In genomic region chr9:121074370-121075250, GRCh38 we compare ENCODE assay signal across 8 cellular contexts. TPM values are rescaled to one million over a fixed set of nuclear protein-coding genes. Genes with fewer than 3 reads are reported as not detected.
DNase-seq lines count a peak whose midpoint lies in the region; ATAC-seq, FAIRE-seq and TF ChIP-seq lines count a peak whose summit lies in the region.

CNTRL (plus strand) TSS chr9:121074955; CDS start chr9:121088327, 13,372 bp downstream.

- no peaks in the 10 kb centered on the region for H3K79me2 ChIP-seq in astrocyte (ENCODE audit: insufficient read depth, low read length)

- H3K27ac ChIP-seq in astrocyte (ENCODE audit: low read depth, low read length) (peak within 1 kb of the TSS; percentile 93), aorta (ENCODE audit: low read depth in 1 of 2, low read length in 2 of 2) (peak within 1 kb of the TSS in 1 of 2 donors; percentile 79)

- peak within 1 kb of the TSS; percentile 92 for H3K9ac ChIP-seq in astrocyte (ENCODE audit: low read length)

- peaks cover 14% of the 10 kb centered on the region for H3K27me3 Mint-ChIP-seq in astrocyte (ENCODE audit: low read depth, unreplicated experiment)

- H3K9me3 ChIP-seq in astrocyte (ENCODE audit: insufficient read depth, low read depth, low read length) (no peaks in the 10 kb centered on the region), aorta (ENCODE audit: control insufficient read depth, low read length) (no peaks in the 10 kb centered on the region)

- H3K27me3 ChIP-seq in astrocyte (ENCODE audit: insufficient read depth, low read length) (no peaks in the 10 kb centered on the region), aorta (ENCODE audit: control insufficient read depth in 1 of 2, insufficient read depth in 2 of 2, low read length in 1 of 2) (no peaks in the 10 kb centered on the region)

- ATAC-seq in GM18517 (IDR thresholded peaks at IDR 0.05; ENCODE audit: unreplicated experiment): peak; percentile 55
- peak; percentile 71 for ATAC-seq in HG03039 (IDR thresholded peaks at IDR 0.05; ENCODE audit: unreplicated experiment)
- ATAC-seq in aorta (ENCODE audit: low FRiP score): peak; percentile 96

- H3K4me3 Mint-ChIP-seq in astrocyte (ENCODE audit: unreplicated experiment): peak within 1 kb of the TSS; percentile 91

- peak within 1 kb of the TSS; percentile 94 for H3K4me2 ChIP-seq in astrocyte (ENCODE audit: low read length)

- peak within 1 kb of the TSS; percentile 76 for H3K27ac Mint-ChIP-seq in astrocyte (ENCODE audit: unreplicated experiment)

- DNase-seq in NCI-H2081 treated with DMSO at 0.1 percent for 48 hours (lab: John Stamatoyannopoulos, UW): peak; percentile 53
- peak; percentile 79 for DNase-seq in T-helper 9 cell
- peak; percentile 79 for DNase-seq in astrocyte (ENCODE audit: low read depth)
- DNase-seq in hepatic stellate cell (ENCODE audit: low spot score): peak; percentile 81
- peak; percentile 98 for DNase-seq in retina
- peak; percentile 95 to 97 for DNase-seq in aorta

- H3K36me3 ChIP-seq in astrocyte (ENCODE audit: insufficient read depth, low read length) (no peaks in the 10 kb centered on the region), aorta (ENCODE audit: control insufficient read depth in 1 of 2, insufficient read depth in 2 of 2, low read length in 1 of 2) (no peaks in the 10 kb centered on the region)

- intact Hi-C loops in aorta (cut with DNase I): loop anchor here in 1 of 2 donors (5.0 kb wide), 2 partner anchors 48 to 207 kb away; no protein-coding TSS in a partner anchor

- H3K36me3 Mint-ChIP-seq in astrocyte (ENCODE audit: low read depth, unreplicated experiment): no peaks in the 10 kb centered on the region

- H2AFZ ChIP-seq in astrocyte (ENCODE audit: low read depth, low read length): peak within 1 kb of the TSS; percentile 99

- H4K20me1 ChIP-seq in astrocyte (ENCODE audit: insufficient read depth, low read length): no peaks in the 10 kb centered on the region

- no peak for TF ChIP-seq CTCF in astrocyte (IDR thresholded peaks at IDR 0.05; ENCODE audit: insufficient read depth, low read depth, low read length)

- H3K4me1 ChIP-seq in astrocyte (ENCODE audit: insufficient read depth, low read length) (peaks cover 12% of the 10 kb centered on the region), aorta (ENCODE audit: control insufficient read depth in 1 of 2, insufficient read depth in 2 of 2, low read length in 2 of 2) (no peaks in the 10 kb centered on the region)

- H3K9me3 Mint-ChIP-seq in astrocyte (ENCODE audit: unreplicated experiment): no peaks in the 10 kb centered on the region

- H3K4me3 ChIP-seq in astrocyte (ENCODE audit: insufficient read depth, low read depth, low read length): peak within 1 kb of the TSS; percentile 77
- peak within 1 kb of the TSS; percentile 60 to 67 for H3K4me3 ChIP-seq in aorta (ENCODE audit: low read length in 2 of 2)

- H3K4me1 Mint-ChIP-seq in astrocyte (ENCODE audit: low read depth, unreplicated experiment): no peaks in the 10 kb centered on the region

- WGBS in aorta, 2 donors: 0 to 1% methylated on average over 83 to 85 of the region's 85 CpGs

- no peak for FAIRE-seq in astrocyte (lab: Jason Lieb, UNC)

RNA-seq across cellular contexts. Expression of gene CNTRL, which starts in this region (rescaled TPM):
- total RNA-seq in astrocyte (4.4 and 4.6 TPM in 2 replicates), aorta (10 to 100 TPM; 18.9 to 25.8 TPM)
- 10 to 100 TPM in 1 of 2 donors, 1 to 10 TPM in 1; 9.0 to 10.5 TPM for polyA plus RNA-seq in aorta
